ENCODE assay signal across 9 cellular contexts in the genomic region with DNA sequence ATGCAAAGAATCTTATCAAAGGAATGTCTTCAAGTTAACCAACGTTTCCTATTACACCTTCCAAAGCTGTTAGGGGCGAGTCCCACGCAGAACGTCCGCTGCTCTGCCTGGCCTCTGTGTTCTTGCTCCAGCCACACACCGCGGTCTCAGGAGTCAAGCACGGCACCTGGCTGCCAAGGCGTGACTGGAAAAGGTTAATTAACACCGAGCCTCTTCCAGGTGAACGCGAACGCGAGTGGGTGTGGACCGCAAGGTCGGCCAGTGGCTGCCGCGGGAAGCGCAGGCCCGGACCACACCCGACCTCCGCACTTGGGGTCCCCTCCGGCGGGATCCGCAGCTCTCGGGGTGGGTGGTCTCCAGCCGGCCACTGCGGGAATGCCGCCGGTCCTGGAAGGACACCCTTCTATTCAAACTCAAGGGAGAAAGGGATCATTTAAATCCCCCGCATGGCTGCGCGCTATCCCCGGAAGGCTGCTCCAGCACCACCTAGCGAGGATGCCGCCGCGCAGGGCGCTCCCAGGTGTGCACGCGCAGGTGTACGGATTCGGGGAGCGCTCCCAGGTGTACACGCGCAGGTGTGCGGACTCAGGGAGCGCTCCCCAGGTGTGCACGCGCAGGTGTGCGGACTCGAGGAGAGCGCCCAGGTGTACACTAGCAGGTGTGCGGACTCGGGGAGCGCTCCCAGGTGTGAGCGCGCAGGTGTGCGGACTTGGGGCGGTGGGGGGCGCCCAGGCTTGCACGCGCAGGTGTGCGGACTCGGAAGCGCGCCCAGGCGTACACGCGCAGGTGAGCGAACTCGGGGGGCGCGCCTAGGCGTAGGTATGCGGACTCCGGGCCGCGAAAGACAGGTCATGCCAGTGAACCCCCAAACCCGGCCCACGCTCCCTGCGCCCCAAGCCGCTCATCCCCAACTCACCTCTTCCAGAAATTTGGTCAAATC. TPM values are rescaled to one million over a fixed set of nuclear protein-coding genes. Genes with fewer than 3 reads are reported as not detected.
DNase-seq lines count a peak whose midpoint lies in the region; ATAC-seq, FAIRE-seq and TF ChIP-seq lines count a peak whose summit lies in the region.
"Had no signal": no experiment of that assay in that cellular context is flagged by ENCODE, and none has a peak within 500 bp of the region (broad histone marks: within the 10 kb centered on the region; RNA-seq: fewer than 3 reads in every experiment).

No MANE protein-coding gene starts in this region.

- no peaks in the 10 kb centered on the region for H4K20me1 ChIP-seq in K562 (replicated peaks; ENCODE audit: control insufficient read depth, insufficient read depth, low read length)

- peak overlapping the region; percentile 38 to 68; a peak in 3 of 4 replicates for H3K9ac ChIP-seq in K562 (ENCODE audit: insufficient read depth in 1 of 2, low read depth in 2 of 2, low read length in 2 of 2)

- POLR2A ChIA-PET in K562 (lab: Yijun Ruan, JAX) = no interaction called here

- no peak for TF ChIP-seq RAD21 in K562 (CRISPR knock-in tag; conservative IDR thresholded peaks at IDR 0.05 in 1 of 2, IDR thresholded peaks at IDR 0.05 in 1 of 2)

- H3K79me2 ChIP-seq in K562 (ENCODE audit: control insufficient read depth, insufficient read depth, low read length) = no peaks in the 10 kb centered on the region; the same call in 2 of the 3 replicates

- H3K4me2 ChIP-seq in K562 (ENCODE audit: insufficient read depth, low read length) = peak overlapping the region; percentile 49; the same call in 1 of the 2 replicates

- no peak overlapping the region for H3K27ac ChIP-seq in K562 (ENCODE audit: extremely low read depth, low read depth, low read length)
- H3K27ac ChIP-seq in substantia nigra (ENCODE audit: low read depth, low read length, poor library complexity, severe bottlenecking) = peak overlapping the region; percentile 74

- H3K27me3 ChIP-seq in K562 (ENCODE audit: control insufficient read depth in 2 of 2, insufficient read depth in 2 of 2, low read length in 2 of 2) (no peaks in the 10 kb centered on the region), kidney epithelial cell (ENCODE audit: control insufficient read depth, insufficient read depth, low read length) (no peaks in the 10 kb centered on the region)

- BruUV-seq in K562 (replicated peaks; lab: Mats Ljungman, UMichigan) = no TSS peak

- DNase-seq in NCI-H2196 (lab: John Stamatoyannopoulos, UW; ENCODE audit: unreplicated experiment) = peak; percentile 73
- no peak for DNase-seq in NCI-H2196 treated with DMSO at 0.1 percent for 48 hours (lab: John Stamatoyannopoulos, UW; ENCODE audit: unreplicated experiment)
- DNase-seq in NCI-H2107 treated with DMSO at 0.1 percent for 48 hours (lab: John Stamatoyannopoulos, UW; ENCODE audit: unreplicated experiment) = peak; percentile 74
- DNase-seq in K562 (ENCODE audit: extremely low read depth in 1 of 4, low spot score in 3 of 4) = no peak
- no peak for DNase-seq in kidney epithelial cell (ENCODE audit: low read depth)
- peak in 3 of 49 donors; percentile 28 to 52 (median 39) for DNase-seq in substantia nigra (lab: John Stamatoyannopoulos, UW)
- no peak for DNase-seq in H54 (ENCODE audit: insufficient read length, low spot score)

- WGBS in K562 (ENCODE audit: insufficient coverage, low coverage, missing lambda C conversion rate) = 66% methylated on average over 14 of the region's 83 CpGs

- no peak for TF ChIP-seq CTCF in K562 (IDR thresholded peaks at IDR 0.05 in 2 of 3, conservative IDR thresholded peaks at IDR 0.05 in 1 of 3; ENCODE audit: insufficient read depth in 2 of 3, low read depth in 1 of 3, low read length in 3 of 3)
- TF ChIP-seq CTCF in kidney epithelial cell (IDR thresholded peaks at IDR 0.05; ENCODE audit: insufficient read depth, low read length, poor library complexity, severe bottlenecking) = peak; percentile 41

- FAIRE-seq in K562 (lab: Jason Lieb, UNC) = no peak
- no peak for FAIRE-seq in H54 (lab: Jason Lieb, UNC)

- no peak for TF ChIP-seq EP300 in K562 (IDR thresholded peaks at IDR 0.05; ENCODE audit: low read length)

- H3K4me1 ChIP-seq in K562 (replicated peaks in 1 of 2; ENCODE audit: control insufficient read depth in 2 of 2, insufficient read depth in 2 of 2, low read length in 2 of 2) = peaks cover 2 to 11% of the 10 kb centered on the region in 2 experiments; a peak in 3 of 5 replicates

- no peak for ATAC-seq in K562
- ATAC-seq in GM21786 (IDR thresholded peaks at IDR 0.05; ENCODE audit: unreplicated experiment) = no peak

- 0 out of 2 replicates have a peak overlapping the region, but pooled peaks have one; percentile 32 for H2AFZ ChIP-seq in K562 (ENCODE audit: low read depth, low read length)

- H3K9me1 ChIP-seq in K562 (ENCODE audit: control insufficient read depth, insufficient read depth, low read length) = no peaks in the 10 kb centered on the region

- H3K4me3 ChIP-seq in K562 (peak overlapping the region; percentile 47), kidney epithelial cell (ENCODE audit: low read depth, low read length) (peak overlapping the region; percentile 86)

- CTCF ChIA-PET in K562 (lab: Yijun Ruan, JAX; ENCODE audit: low intra/inter-chr PET ratio) = no interaction called here

- H3K36me3 ChIP-seq in K562 (ENCODE audit: control insufficient read depth, insufficient read depth, low read length) = no peaks in the 10 kb centered on the region
- no peaks in the 10 kb centered on the region for H3K36me3 ChIP-seq in kidney epithelial cell (ENCODE audit: control insufficient read depth, insufficient read depth, low read length)

- no peak for TF ChIP-seq POLR2A in K562 (conservative IDR thresholded peaks at IDR 0.05)
- TF ChIP-seq POLR2A in H54 (IDR thresholded peaks at IDR 0.05; ENCODE audit: low read depth, low read length) = no peak

- no peaks in the 10 kb centered on the region for H3K9me3 ChIP-seq in K562 (replicated peaks; ENCODE audit: control insufficient read depth, insufficient read depth, low read depth, low read length)

- intact Hi-C loops in K562 (cut with micrococcal nuclease) = no loop called here

- in situ Hi-C loops in K562 (cut with MboI) = no loop called here

TF ChIP-seq in K562, 482 proteins besides CTCF, POLR2A, EP300 and RAD21 (continues in another document):
- TF ChIP-seq, protein P1, sequence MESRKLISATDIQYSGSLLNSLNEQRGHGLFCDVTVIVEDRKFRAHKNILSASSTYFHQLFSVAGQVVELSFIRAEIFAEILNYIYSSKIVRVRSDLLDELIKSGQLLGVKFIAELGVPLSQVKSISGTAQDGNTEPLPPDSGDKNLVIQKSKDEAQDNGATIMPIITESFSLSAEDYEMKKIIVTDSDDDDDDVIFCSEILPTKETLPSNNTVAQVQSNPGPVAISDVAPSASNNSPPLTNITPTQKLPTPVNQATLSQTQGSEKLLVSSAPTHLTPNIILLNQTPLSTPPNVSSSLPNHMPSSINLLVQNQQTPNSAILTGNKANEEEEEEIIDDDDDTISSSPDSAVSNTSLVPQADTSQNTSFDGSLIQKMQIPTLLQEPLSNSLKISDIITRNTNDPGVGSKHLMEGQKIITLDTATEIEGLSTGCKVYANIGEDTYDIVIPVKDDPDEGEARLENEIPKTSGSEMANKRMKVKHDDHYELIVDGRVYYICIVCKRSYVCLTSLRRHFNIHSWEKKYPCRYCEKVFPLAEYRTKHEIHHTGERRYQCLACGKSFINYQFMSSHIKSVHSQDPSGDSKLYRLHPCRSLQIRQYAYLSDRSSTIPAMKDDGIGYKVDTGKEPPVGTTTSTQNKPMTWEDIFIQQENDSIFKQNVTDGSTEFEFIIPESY (CRISPR knock-in tag; IDR thresholded peaks at IDR 0.05) = peak; percentile 45; the same call in 1 of the 2 replicates

RNA-seq across cellular contexts. Expression of a gene that starts 0.7 kb away (rescaled TPM):
- 4.1 and 4.8 TPM in 2 replicates for total RNA-seq in K562 (2011; cell fraction: chromatin; rRNA removed; ENCODE audit: low replicate concordance)
- 2.8 and 3.6 TPM in 2 replicates for total RNA-seq in K562 (2011; cell fraction: nucleolus; rRNA removed)
- 7.7 and 8.2 TPM in 2 replicates for total RNA-seq in K562 (2011; cell fraction: nucleoplasm; rRNA removed)
- total RNA-seq in K562 (2014; rRNA removed) (14.0 and 14.5 TPM in 2 replicates), K562 (2014; rRNA removed; fragmentation: Illumina TruSeq; extraction: Trizol) (14.0 and 15.0 TPM in 2 replicates), K562 (2015; rRNA removed; fragmentation: Illumina TruSeq; extraction: Trizol) (15.8 and 16.3 TPM in 2 replicates), K562 (2021) (13.8 and 14.1 TPM in 2 replicates), kidney epithelial cell (49.8 and 84.1 TPM in 2 replicates)
- polyA plus RNA-seq in K562 (2011; rRNA removed) (11.9 and 42.6 TPM in 2 replicates), K562 (2014; fragmentation: Illumina TruSeq; extraction: Trizol) (17.6 and 19.2 TPM in 2 replicates), K562 (2014; fragmentation: Nextera tagmentation; extraction: Ambion mirVana) (10 to 100 TPM; 12.5 to 22.6 TPM), K562 (2014; rRNA removed) (15.6 and 19.6 TPM in 2 replicates)
- polyA plus RNA-seq in K562 (2011; cell fraction: cytosol; rRNA removed) = 11.2 and 59.9 TPM in 2 replicates
- 4.7 and 17.6 TPM in 2 replicates for polyA plus RNA-seq in K562 (2011; cell fraction: nucleus; rRNA removed)
- polyA plus RNA-seq in K562 (2012) = 19.8 and 33.0 TPM in 2 replicates
- polyA minus RNA-seq in K562 (2011; rRNA and poly(A)+ RNA removed) = 4.8 and 14.9 TPM in 2 replicates
- 3.6 and 13.6 TPM in 2 replicates for polyA minus RNA-seq in K562 (2011; cell fraction: cytosol; rRNA and poly(A)+ RNA removed)
- 2.0 and 10.0 TPM in 2 replicates for polyA minus RNA-seq in K562 (2011; cell fraction: nucleus; rRNA and poly(A)+ RNA removed)

RNA-seq across cellular contexts. Expression of a gene that starts 24.5 kb away (rescaled TPM):
- total RNA-seq in K562 (2011; cell fraction: chromatin; rRNA removed; ENCODE audit: low replicate concordance) = not detected in 2 replicates
- not detected in 2 replicates for total RNA-seq in K562 (2011; cell fraction: nucleolus; rRNA removed)
- not detected in 2 replicates for total RNA-seq in K562 (2011; cell fraction: nucleoplasm; rRNA removed)
- not detected in 2 replicates for total RNA-seq in K562 (2014; rRNA removed)
- total RNA-seq in K562 (2014; rRNA removed; fragmentation: Illumina TruSeq; extraction: Trizol) = not detected in 2 replicates
- total RNA-seq in K562 (2015; rRNA removed; fragmentation: Illumina TruSeq; extraction: Trizol) = not detected in 2 replicates
- not detected in 2 replicates for total RNA-seq in K562 (2021)
- polyA plus RNA-seq in K562 (2011; rRNA removed) = not detected in 2 replicates
- polyA plus RNA-seq in K562 (2011; cell fraction: cytosol; rRNA removed) = not detected in 2 replicates
- polyA plus RNA-seq in K562 (2011; cell fraction: nucleus; rRNA removed) = not detected in 2 replicates
- polyA plus RNA-seq in K562 (2012) = not detected in 2 replicates
- polyA plus RNA-seq in K562 (2014; fragmentation: Illumina TruSeq; extraction: Trizol) = not detected in 2 replicates
- not detected for polyA plus RNA-seq in K562 (2014; fragmentation: Nextera tagmentation; extraction: Ambion mirVana)
- not detected in 2 replicates for polyA plus RNA-seq in K562 (2014; rRNA removed)
- not detected in 2 replicates for polyA minus RNA-seq in K562 (2011; rRNA and poly(A)+ RNA removed)
- polyA minus RNA-seq in K562 (2011; cell fraction: cytosol; rRNA and poly(A)+ RNA removed) = not detected in 2 replicates
- polyA minus RNA-seq in K562 (2011; cell fraction: nucleus; rRNA and poly(A)+ RNA removed) = not detected in 2 replicates
- total RNA-seq in kidney epithelial cell = under 0.01 TPM in 1 of 2 replicates, not detected in the other
- total RNA-seq: Daoy had no signal

Comparison
In these comparisons a context has a peak if more than half of its experiments do, and no peak if none do; other contexts are left out.
1. DNase-seq: peak in NCI-H2196 (single experiment) and NCI-H2107 treated with DMSO at 0.1 percent for 48 hours (single experiment); none in NCI-H2196 treated with DMSO at 0.1 percent for 48 hours (single experiment), K562 (0 of 4), kidney epithelial cell (single experiment) and H54 (single experiment).